In genomic region chr1:206002833-206003532, GRCh38 we compare ENCODE assay signal across 9 cellular contexts. TPM values are rescaled to one million over a fixed set of nuclear protein-coding genes. Genes with fewer than 3 reads are reported as not detected.
DNase-seq lines count a peak whose midpoint lies in the region; ATAC-seq and TF ChIP-seq lines count a peak whose summit lies in the region.
"Had no signal": no experiment of that assay in that cellular context is flagged by ENCODE, and none has a peak within 500 bp of the region (broad histone marks: within the 10 kb centered on the region; RNA-seq: fewer than 3 reads in every experiment).

A gene with protein sequence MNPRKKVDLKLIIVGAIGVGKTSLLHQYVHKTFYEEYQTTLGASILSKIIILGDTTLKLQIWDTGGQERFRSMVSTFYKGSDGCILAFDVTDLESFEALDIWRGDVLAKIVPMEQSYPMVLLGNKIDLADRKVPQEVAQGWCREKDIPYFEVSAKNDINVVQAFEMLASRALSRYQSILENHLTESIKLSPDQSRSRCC (minus strand): TSS chr1:206003395. CDS start chr1:205994135, 9,260 bp downstream.

- peak within 1 kb of the TSS; percentile 9 to 60 for H3K4me3 ChIP-seq in duodenal mucosa (ENCODE audit: low read depth in 1 of 2, low read length in 2 of 2)
- H3K4me3 ChIP-seq in uterus = peak within 1 kb of the TSS; percentile 21 to 34

- H3K9me3 ChIP-seq in duodenal mucosa (ENCODE audit: control insufficient read depth in 1 of 2, low read length in 2 of 2) (no peaks in the 10 kb centered on the region), uterus (no peaks in the 10 kb centered on the region)

- H3K36me3 ChIP-seq in duodenal mucosa (ENCODE audit: control insufficient read depth in 1 of 2, insufficient read depth in 2 of 2, low read length in 2 of 2) (no peaks in the 10 kb centered on the region), uterus (no peaks in the 10 kb centered on the region)

- TF ChIP-seq CTCF in uterus (IDR thresholded peaks at IDR 0.05) = no peak

- no peak for DNase-seq in activated CD4-positive, alpha-beta T cell treated with anti-CD3 and anti-CD28 coated beads, Interleukin-2, amount 10 ng/mL, durations not matched to agents 7 days and 5 days
- DNase-seq in activated CD4-positive, alpha-beta T cell treated with anti-CD3 and anti-CD28 coated beads for 4 hours = no peak
- DNase-seq in mesenteric fat pad (ENCODE audit: low spot score) (peak; percentile 89), uterus (peak; percentile 74 to 78), G401 (ENCODE audit: low spot score) (no peak), 8988T (no peak)
- no peak for DNase-seq in natural killer cell treated with Interleukin-12 subunit alpha and Interleukin-12 subunit beta and Interleukin-15 and Interleukin-18, amount 100 ng/mL, for 72 hours (ENCODE audit: low spot score)

- H3K9me3 Mint-ChIP-seq in activated CD4-positive, alpha-beta T cell treated with anti-CD3 and anti-CD28 coated beads, Interleukin-2, amount 10 ng/mL, durations not matched to agents 7 days and 5 days = no peaks in the 10 kb centered on the region
- H3K9me3 Mint-ChIP-seq in natural killer cell treated with Interleukin-12 subunit alpha and Interleukin-12 subunit beta and Interleukin-15 and Interleukin-18, amount 100 ng/mL, for 72 hours = no peaks in the 10 kb centered on the region

- H3K4me1 Mint-ChIP-seq in activated CD4-positive, alpha-beta T cell treated with anti-CD3 and anti-CD28 coated beads, Interleukin-2, amount 10 ng/mL, durations not matched to agents 7 days and 5 days = peaks cover 4% of the 10 kb centered on the region
- peaks cover 3 to 10% of the 10 kb centered on the region in 2 donors for H3K4me1 Mint-ChIP-seq in natural killer cell treated with Interleukin-12 subunit alpha and Interleukin-12 subunit beta and Interleukin-15 and Interleukin-18, amount 100 ng/mL, for 72 hours (ENCODE audit: low read depth in 2 of 2)

- ATAC-seq in natural killer cell treated with Interleukin-12 subunit alpha and Interleukin-12 subunit beta and Interleukin-15 and Interleukin-18, amount 100 ng/mL, for 72 hours = no peak

- CTCF ChIA-PET in activated CD4-positive, alpha-beta T cell treated with anti-CD3 and anti-CD28 coated beads, Interleukin-2, amount 10 ng/mL, durations not matched to agents 7 days and 5 days (lab: Charles Lee) = interaction anchor here (1.0 to 1.2 kb wide), 2 partner anchors 8 to 21 kb away, joined by 3 read pairs; no protein-coding TSS in a partner anchor

- no peaks in the 10 kb centered on the region for H3K27me3 Mint-ChIP-seq in activated CD4-positive, alpha-beta T cell treated with anti-CD3 and anti-CD28 coated beads, Interleukin-2, amount 10 ng/mL, durations not matched to agents 7 days and 5 days
- peaks cover 4 to 23% of the 10 kb centered on the region in 2 donors for H3K27me3 Mint-ChIP-seq in natural killer cell treated with Interleukin-12 subunit alpha and Interleukin-12 subunit beta and Interleukin-15 and Interleukin-18, amount 100 ng/mL, for 72 hours

- POLR2A ChIA-PET in activated CD4-positive, alpha-beta T cell treated with anti-CD3 and anti-CD28 coated beads, Interleukin-2, amount 10 ng/mL, durations not matched to agents 7 days and 5 days (lab: Charles Lee) = no interaction called here

- no peak within 1 kb of the TSS for H3K9ac ChIP-seq in duodenal mucosa (ENCODE audit: low read depth in 1 of 2, low read length in 2 of 2)

- in situ Hi-C loops in G401 (cut with HindIII; ENCODE audit: low sequenced_read_pairs) = no loop called here

- H3K27ac ChIP-seq in duodenal mucosa (ENCODE audit: low read depth, low read length) = peak within 1 kb of the TSS; percentile 4
- H3K27ac ChIP-seq in uterus = peak within 1 kb of the TSS; percentile 79 to 86
- H3K27ac ChIP-seq: C4-2B had no signal

- H3K27me3 ChIP-seq in duodenal mucosa (ENCODE audit: control insufficient read depth in 1 of 2, insufficient read depth in 2 of 2, low read length in 2 of 2) (no peaks in the 10 kb centered on the region), uterus (no peaks in the 10 kb centered on the region)

- peaks cover 6 to 9% of the 10 kb centered on the region in 2 donors for H3K4me1 ChIP-seq in duodenal mucosa (ENCODE audit: control insufficient read depth in 1 of 2, insufficient read depth in 2 of 2, low read length in 2 of 2)
- H3K4me1 ChIP-seq in uterus = no peaks in the 10 kb centered on the region

- H3K36me3 Mint-ChIP-seq in activated CD4-positive, alpha-beta T cell treated with anti-CD3 and anti-CD28 coated beads, Interleukin-2, amount 10 ng/mL, durations not matched to agents 7 days and 5 days (ENCODE audit: low read depth) = no peaks in the 10 kb centered on the region
- no peaks in the 10 kb centered on the region for H3K36me3 Mint-ChIP-seq in natural killer cell treated with Interleukin-12 subunit alpha and Interleukin-12 subunit beta and Interleukin-15 and Interleukin-18, amount 100 ng/mL, for 72 hours

- H3K4me3 Mint-ChIP-seq in activated CD4-positive, alpha-beta T cell treated with anti-CD3 and anti-CD28 coated beads, Interleukin-2, amount 10 ng/mL, durations not matched to agents 7 days and 5 days = no peak within 1 kb of the TSS
- H3K4me3 Mint-ChIP-seq in natural killer cell treated with Interleukin-12 subunit alpha and Interleukin-12 subunit beta and Interleukin-15 and Interleukin-18, amount 100 ng/mL, for 72 hours = no peak within 1 kb of the TSS

- no peak for TF ChIP-seq POLR2A in uterus (IDR thresholded peaks at IDR 0.05)

- intact Hi-C loops in uterus (cut with DNase I; ENCODE audit: low total_unique reads) = no loop called here

- peak within 1 kb of the TSS; percentile 4 for H3K27ac Mint-ChIP-seq in activated CD4-positive, alpha-beta T cell treated with anti-CD3 and anti-CD28 coated beads, Interleukin-2, amount 10 ng/mL, durations not matched to agents 7 days and 5 days
- H3K27ac Mint-ChIP-seq in natural killer cell treated with Interleukin-12 subunit alpha and Interleukin-12 subunit beta and Interleukin-15 and Interleukin-18, amount 100 ng/mL, for 72 hours = no peak within 1 kb of the TSS

RNA-seq across cellular contexts. Expression of the gene that starts here (rescaled TPM):
- total RNA-seq in activated CD4-positive, alpha-beta T cell treated with anti-CD3 and anti-CD28 coated beads, Interleukin-2, amount 10 ng/mL, durations not matched to agents 7 days and 5 days = not detected
- total RNA-seq in mesenteric fat pad (6.0 TPM), uterus (10 to 100 TPM in 2 of 4 donors, 1 to 10 TPM in 1, under 1 TPM in 1; 0.26 to 22.5 (median 8.0) TPM)
- total RNA-seq in G401 (2014; rRNA removed; shearing (Covaris generic)) = 0.85 TPM in 1 of 2 replicates, not detected in the other
- total RNA-seq in natural killer cell treated with Interleukin-12 subunit alpha and Interleukin-12 subunit beta and Interleukin-15 and Interleukin-18, amount 100 ng/mL, for 72 hours = not detected

Comparison
In these comparisons a context has a peak if more than half of its experiments do, and no peak if none do; other contexts are left out.
1. DNase-seq: peak in mesenteric fat pad (single experiment) and uterus (2 of 2); none in activated CD4-positive, alpha-beta T cell treated with anti-CD3 and anti-CD28 coated beads, Interleukin-2, amount 10 ng/mL, durations not matched to agents 7 days and 5 days (single experiment), activated CD4-positive, alpha-beta T cell treated with anti-CD3 and anti-CD28 coated beads for 4 hours (0 of 2), G401 (single experiment), natural killer cell treated with Interleukin-12 subunit alpha and Interleukin-12 subunit beta and Interleukin-15 and Interleukin-18, amount 100 ng/mL, for 72 hours (single experiment) and 8988T (single experiment).